9 cellular contexts compared by ENCODE assay signal in the genomic region with DNA sequence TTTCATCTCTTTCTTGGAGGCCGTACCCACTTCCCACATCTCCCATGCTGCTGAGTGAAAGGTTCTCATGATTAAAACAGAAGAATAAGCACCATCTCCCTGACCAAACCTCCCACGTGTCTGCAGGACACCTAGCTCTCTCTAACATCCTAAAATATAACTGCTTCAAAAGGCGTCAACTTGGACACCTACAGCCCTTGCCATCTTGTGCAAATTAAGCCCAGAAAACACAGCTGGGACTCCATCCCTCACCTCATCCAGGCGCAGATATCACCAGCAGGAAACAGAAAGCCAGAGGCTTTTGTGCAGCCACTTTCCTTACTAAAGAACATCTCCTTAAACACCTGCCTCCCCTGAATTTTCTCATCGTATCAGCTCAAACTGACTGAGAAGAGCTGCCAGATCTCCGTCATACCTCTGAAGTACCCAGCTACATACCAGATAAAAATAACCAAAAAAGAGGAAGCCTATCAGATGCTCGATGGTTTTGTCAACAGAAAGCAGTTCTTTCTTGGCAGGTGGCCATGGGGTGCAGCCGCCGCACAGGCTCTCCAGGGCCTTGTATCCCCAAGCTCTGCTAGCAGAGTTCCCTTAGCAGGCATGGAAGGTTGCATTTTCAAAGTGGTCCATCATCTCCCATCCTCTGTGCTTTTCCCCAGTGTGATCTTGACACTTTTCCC. TPM values are rescaled to one million over a fixed set of nuclear protein-coding genes. Genes with fewer than 3 reads are reported as not detected.
DNase-seq lines count a peak whose midpoint lies in the region; ATAC-seq and TF ChIP-seq lines count a peak whose summit lies in the region.
"Had no signal": no experiment of that assay in that cellular context is flagged by ENCODE, and none has a peak within 500 bp of the region (broad histone marks: within the 10 kb centered on the region; RNA-seq: fewer than 3 reads in every experiment).

No MANE protein-coding gene starts in this region.

- H3K9ac ChIP-seq in OCI-LY3 (ENCODE audit: low read length), result 0 out of 2 replicates have a peak overlapping the region, but pooled peaks have one; percentile 16
- no peak overlapping the region for H3K9ac ChIP-seq in parathyroid adenoma

- H3K4me2 ChIP-seq in OCI-LY3 (ENCODE audit: low read length) (peak overlapping the region; percentile 59), parathyroid adenoma (ENCODE audit: low read length) (no peak overlapping the region)

- no peak overlapping the region for H3K27ac Mint-ChIP-seq in activated CD8-positive, alpha-beta memory T cell treated with anti-CD3 and anti-CD28 coated beads, Interleukin-2, amount 10 ng/mL, durations not matched to agents 7 days and 5 days

- H3K9me3 Mint-ChIP-seq in activated CD8-positive, alpha-beta memory T cell treated with anti-CD3 and anti-CD28 coated beads, Interleukin-2, amount 10 ng/mL, durations not matched to agents 7 days and 5 days (ENCODE audit: low read depth), result no peaks in the 10 kb centered on the region

- H4K20me1 ChIP-seq in OCI-LY3 (ENCODE audit: insufficient read depth, low read length), result no peaks in the 10 kb centered on the region; the same call in 1 of the 2 replicates

- H3K4me3 Mint-ChIP-seq in activated CD8-positive, alpha-beta memory T cell treated with anti-CD3 and anti-CD28 coated beads, Interleukin-2, amount 10 ng/mL, durations not matched to agents 7 days and 5 days, result no peak overlapping the region

- CTCF ChIA-PET in activated CD8-positive, alpha-beta memory T cell treated with anti-CD3 and anti-CD28 coated beads, Interleukin-2, amount 10 ng/mL, durations not matched to agents 7 days and 5 days (lab: Charles Lee), result interaction anchor here (1.0 to 1.1 kb wide), 2 partner anchors 9 to 29 kb away, joined by 3 to 4 read pairs; a partner anchor contains a TSS
- CTCF ChIA-PET in HEK293T (lab: Yijun Ruan, JAX), result no interaction called here

- H3K36me3 ChIP-seq in OCI-LY3 (replicated peaks; ENCODE audit: low read depth, low read length) (no peaks in the 10 kb centered on the region), parathyroid adenoma (ENCODE audit: control insufficient read depth, insufficient read depth, low read length) (no peaks in the 10 kb centered on the region)

- H3K27me3 Mint-ChIP-seq in activated CD8-positive, alpha-beta memory T cell treated with anti-CD3 and anti-CD28 coated beads, Interleukin-2, amount 10 ng/mL, durations not matched to agents 7 days and 5 days, result no peaks in the 10 kb centered on the region

- POLR2A ChIA-PET in HEK293T (lab: Yijun Ruan, JAX), result no interaction called here

- H3K4me1 ChIP-seq in OCI-LY3 (ENCODE audit: low read length) (peaks cover 22% of the 10 kb centered on the region), parathyroid adenoma (peaks cover 14% of the 10 kb centered on the region)

- H3K4me3 ChIP-seq in OCI-LY3 (ENCODE audit: low read length) (peak overlapping the region; percentile 35), parathyroid adenoma (ENCODE audit: low read depth, low read length) (no peak overlapping the region)

- H3K79me2 ChIP-seq in OCI-LY3 (ENCODE audit: low read length), result peaks cover 11% of the 10 kb centered on the region; the same call in 1 of the 2 replicates
- peaks cover 29% of the 10 kb centered on the region for H3K79me2 ChIP-seq in parathyroid adenoma

- H3K9me3 ChIP-seq in OCI-LY3 (ENCODE audit: insufficient read depth, low read length) (no peaks in the 10 kb centered on the region), parathyroid adenoma (ENCODE audit: control insufficient read depth, low read length) (no peaks in the 10 kb centered on the region)

- H2AFZ ChIP-seq in OCI-LY3 (ENCODE audit: low read depth, low read length) (no peak overlapping the region), parathyroid adenoma (peak overlapping the region; percentile 5)

- H3K27me3 ChIP-seq in OCI-LY3 (ENCODE audit: low read depth, low read length) (no peaks in the 10 kb centered on the region), parathyroid adenoma (ENCODE audit: control insufficient read depth, insufficient read depth, low read length) (no peaks in the 10 kb centered on the region)

- no peak for DNase-seq in activated CD8-positive, alpha-beta memory T cell treated with anti-CD3 and anti-CD28 coated beads, Interleukin-2, amount 10 ng/mL, durations not matched to agents 7 days and 5 days
- no peak for DNase-seq in central memory CD4-positive, alpha-beta T cell
- DNase-seq in HEK293T (ENCODE audit: extremely low spot score), result no peak
- DNase-seq: NCI-H1694 had no signal

- H3K27ac ChIP-seq in OCI-LY3 (ENCODE audit: low read length) (peak overlapping the region; percentile 58), parathyroid adenoma (no peak overlapping the region)

- H3K36me3 Mint-ChIP-seq in activated CD8-positive, alpha-beta memory T cell treated with anti-CD3 and anti-CD28 coated beads, Interleukin-2, amount 10 ng/mL, durations not matched to agents 7 days and 5 days, result no peaks in the 10 kb centered on the region

- ATAC-seq in GM18858 (IDR thresholded peaks at IDR 0.05; ENCODE audit: unreplicated experiment) (peak; percentile 70), HG03025 (IDR thresholded peaks at IDR 0.05; ENCODE audit: low FRiP score, unreplicated experiment) (peak; percentile 61), HG03520 (IDR thresholded peaks at IDR 0.05; ENCODE audit: unreplicated experiment) (no peak)
- ATAC-seq in activated CD8-positive, alpha-beta memory T cell treated with anti-CD3 and anti-CD28 coated beads, Interleukin-2, amount 10 ng/mL, durations not matched to agents 7 days and 5 days, result no peak

- peaks cover 14% of the 10 kb centered on the region for H3K4me1 Mint-ChIP-seq in activated CD8-positive, alpha-beta memory T cell treated with anti-CD3 and anti-CD28 coated beads, Interleukin-2, amount 10 ng/mL, durations not matched to agents 7 days and 5 days

- no peak for TF ChIP-seq CTCF in OCI-LY3 (IDR thresholded peaks at IDR 0.05; ENCODE audit: low read depth, low read length)
- no peak for TF ChIP-seq CTCF in parathyroid adenoma (IDR thresholded peaks at IDR 0.05)

TF ChIP-seq in HEK293T, 16 proteins besides CTCF, POLR2A, EP300 and RAD21:
- no peak for TF ChIP-seq SP1 (IDR thresholded peaks at IDR 0.05)
- no peak for TF ChIP-seq NFRKB (IDR thresholded peaks at IDR 0.05)
- no peak for TF ChIP-seq CTBP1 (IDR thresholded peaks at IDR 0.05; ENCODE audit: borderline replicate concordance)
- no peak for TF ChIP-seq L3MBTL2 (conservative IDR thresholded peaks at IDR 0.05)
- TF ChIP-seq ZNF384 (IDR thresholded peaks at IDR 0.05), result no peak
- TF ChIP-seq FOXM1 (IDR thresholded peaks at IDR 0.05; ENCODE audit: borderline replicate concordance), result no peak
- TF ChIP-seq ELF4 (IDR thresholded peaks at IDR 0.05), result no peak
- no peak for TF ChIP-seq HDGF (IDR thresholded peaks at IDR 0.05; ENCODE audit: borderline replicate concordance)
- no peak for TF ChIP-seq TARDBP (IDR thresholded peaks at IDR 0.05)

RNA-seq across cellular contexts. Expression of a gene that starts 28.8 kb away (rescaled TPM):
- total RNA-seq in activated CD8-positive, alpha-beta memory T cell treated with anti-CD3 and anti-CD28 coated beads, Interleukin-2, amount 10 ng/mL, durations not matched to agents 7 days and 5 days, result 1 to 10 TPM; 6.0 to 6.5 TPM

Comparison
In these comparisons a context has a peak if more than half of its experiments do, and no peak if none do; other contexts are left out.
1. ATAC-seq: peak in GM18858 (single experiment) and HG03025 (single experiment); none in activated CD8-positive, alpha-beta memory T cell treated with anti-CD3 and anti-CD28 coated beads, Interleukin-2, amount 10 ng/mL, durations not matched to agents 7 days and 5 days (single experiment) and HG03520 (single experiment).